17 cellular contexts compared by ENCODE assay signal in the genomic region with DNA sequence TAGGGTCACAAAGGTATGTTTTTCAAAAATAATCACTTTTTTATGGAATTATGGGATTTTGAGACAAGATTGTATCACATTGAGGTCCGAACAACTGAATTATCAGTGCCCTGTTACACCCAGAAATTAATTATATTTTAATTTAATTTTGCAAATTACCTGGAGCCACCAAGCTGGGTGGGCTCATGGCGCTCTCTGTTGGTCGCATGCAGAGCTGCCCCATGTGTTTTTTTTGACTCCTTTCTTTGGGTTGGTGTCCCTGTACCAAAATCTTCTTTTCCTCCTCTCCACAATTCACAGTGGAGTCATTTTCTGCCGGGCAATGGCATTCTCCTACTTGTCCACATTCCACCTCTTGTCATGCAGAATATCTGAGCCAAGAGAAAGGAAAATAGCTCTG. TPM values are rescaled to one million over a fixed set of nuclear protein-coding genes. Genes with fewer than 3 reads are reported as not detected.
DNase-seq lines count a peak whose midpoint lies in the region; ATAC-seq and TF ChIP-seq lines count a peak whose summit lies in the region.
"Had no signal": no experiment of that assay in that cellular context is flagged by ENCODE, and none has a peak within 500 bp of the region (broad histone marks: within the 10 kb centered on the region; RNA-seq: fewer than 3 reads in every experiment).

No MANE protein-coding gene starts in this region.

- TF ChIP-seq RAD21 in Ishikawa (IDR thresholded peaks at IDR 0.05; ENCODE audit: low read depth), result peak; percentile 51

- DNase-seq in AG09309 (ENCODE audit: low read depth) (no peak), dermis blood vessel endothelial cell (peak; percentile 27), right lobe of liver (peak in 1 of 3 donors; percentile 6), DMS53 treated with DMSO at 0.1 percent for 48 hours (lab: John Stamatoyannopoulos, UW; ENCODE audit: unreplicated experiment) (no peak), GOT3 (lab: John Stamatoyannopoulos, UW) (no peak), NCI-H1694 (lab: John Stamatoyannopoulos, UW) (no peak)
- no peak for DNase-seq in activated T-cell treated with anti-CD3 and anti-CD28 coated beads, Interleukin-2, amount 50 U/mL, for 24 hours
- DNase-seq: CD8-positive, alpha-beta memory T cell; NCI-H1105; NCI-H69 had no signal

- H3K27me3 Mint-ChIP-seq in activated T-cell treated with anti-CD3 and anti-CD28 coated beads, Interleukin-2, amount 50 U/mL, for 24 hours, result peaks cover 10% of the 10 kb centered on the region
- H3K27me3 Mint-ChIP-seq: CD8-positive, alpha-beta memory T cell; central memory CD8-positive, alpha-beta T cell had no signal

- no peaks in the 10 kb centered on the region for H3K27me3 ChIP-seq in right lobe of liver
- H3K27me3 ChIP-seq: ovary, SJSA1 had no signal

- TF ChIP-seq EP300 in Ishikawa (IDR thresholded peaks at IDR 0.05; ENCODE audit: borderline replicate concordance), result no peak

- no peaks in the 10 kb centered on the region for H3K36me3 ChIP-seq in right lobe of liver
- H3K36me3 ChIP-seq: ovary, SJSA1 had no signal

- no peaks in the 10 kb centered on the region for H3K9me3 ChIP-seq in right lobe of liver
- H3K9me3 ChIP-seq: ovary had no signal

- no peaks in the 10 kb centered on the region for H3K9me3 Mint-ChIP-seq in activated T-cell treated with anti-CD3 and anti-CD28 coated beads, Interleukin-2, amount 50 U/mL, for 24 hours

- H3K27ac Mint-ChIP-seq in activated T-cell treated with anti-CD3 and anti-CD28 coated beads, Interleukin-2, amount 50 U/mL, for 24 hours, result no peak overlapping the region
- H3K27ac Mint-ChIP-seq: activated T-helper 17 cell treated with anti-CD3 and anti-CD28 coated beads, Interleukin-2, amount 50 U/mL, for 72 hours; CD8-positive, alpha-beta memory T cell had no signal

- no peak for ATAC-seq in right lobe of liver
- ATAC-seq: activated T-helper 17 cell treated with anti-CD3 and anti-CD28 coated beads, Interleukin-2, amount 50 U/mL, for 72 hours had no signal

- no peaks in the 10 kb centered on the region for H3K4me1 ChIP-seq in right lobe of liver
- H3K4me1 ChIP-seq: SJSA1 had no signal

- no peak for TF ChIP-seq POLR2A in right lobe of liver (IDR thresholded peaks at IDR 0.05)

- peaks cover 5% of the 10 kb centered on the region for H3K4me1 Mint-ChIP-seq in activated T-cell treated with anti-CD3 and anti-CD28 coated beads, Interleukin-2, amount 50 U/mL, for 24 hours (ENCODE audit: low read depth)
- H3K4me1 Mint-ChIP-seq: activated T-helper 17 cell treated with anti-CD3 and anti-CD28 coated beads, Interleukin-2, amount 50 U/mL, for 72 hours; CD8-positive, alpha-beta memory T cell; central memory CD8-positive, alpha-beta T cell had no signal

- H3K4me3 Mint-ChIP-seq in activated T-cell treated with anti-CD3 and anti-CD28 coated beads, Interleukin-2, amount 50 U/mL, for 24 hours, result no peak overlapping the region
- H3K4me3 Mint-ChIP-seq: activated T-helper 17 cell treated with anti-CD3 and anti-CD28 coated beads, Interleukin-2, amount 50 U/mL, for 72 hours; CD8-positive, alpha-beta memory T cell; central memory CD8-positive, alpha-beta T cell had no signal

- TF ChIP-seq CTCF in AG09309 (IDR thresholded peaks at IDR 0.05; ENCODE audit: control insufficient read depth, insufficient read depth, low read depth, low read length, missing control alignments), result peak; percentile 44
- peak in 3 of 4 donors; percentile 15 to 36 (median 24) for TF ChIP-seq CTCF in right lobe of liver (IDR thresholded peaks at IDR 0.05)

- WGBS in right lobe of liver (ENCODE audit: insufficient coverage, low coverage, low lambda C conversion rate, missing lambda C conversion rate), result 61% methylated on average over 4 of the region's 4 CpGs

- H3K36me3 Mint-ChIP-seq in activated T-cell treated with anti-CD3 and anti-CD28 coated beads, Interleukin-2, amount 50 U/mL, for 24 hours (ENCODE audit: low read depth), result no peaks in the 10 kb centered on the region
- H3K36me3 Mint-ChIP-seq: CD8-positive, alpha-beta memory T cell had no signal

- intact Hi-C loops in right lobe of liver (cut with DNase I), result no loop called here

- H3K4me3 ChIP-seq in AG09309 (ENCODE audit: control insufficient read depth, low read depth, low read length), result no peak overlapping the region
- no peak overlapping the region for H3K4me3 ChIP-seq in right lobe of liver
- H3K4me3 ChIP-seq: lung, ovary, SJSA1 had no signal

- H3K27ac ChIP-seq in right lobe of liver, result no peak overlapping the region
- H3K27ac ChIP-seq: ovary, SJSA1 had no signal

TF ChIP-seq in Ishikawa, 13 proteins besides CTCF, POLR2A, EP300 and RAD21:
- TF ChIP-seq TCF12 (IDR thresholded peaks at IDR 0.05; ENCODE audit: low read depth) (no peak), ZBTB7A (IDR thresholded peaks at IDR 0.05; ENCODE audit: low read depth) (no peak), CEBPB (IDR thresholded peaks at IDR 0.05) (no peak), EGR1 (IDR thresholded peaks at IDR 0.05) (no peak), NFIC (IDR thresholded peaks at IDR 0.05) (no peak)
- TF ChIP-seq, protein P1, sequence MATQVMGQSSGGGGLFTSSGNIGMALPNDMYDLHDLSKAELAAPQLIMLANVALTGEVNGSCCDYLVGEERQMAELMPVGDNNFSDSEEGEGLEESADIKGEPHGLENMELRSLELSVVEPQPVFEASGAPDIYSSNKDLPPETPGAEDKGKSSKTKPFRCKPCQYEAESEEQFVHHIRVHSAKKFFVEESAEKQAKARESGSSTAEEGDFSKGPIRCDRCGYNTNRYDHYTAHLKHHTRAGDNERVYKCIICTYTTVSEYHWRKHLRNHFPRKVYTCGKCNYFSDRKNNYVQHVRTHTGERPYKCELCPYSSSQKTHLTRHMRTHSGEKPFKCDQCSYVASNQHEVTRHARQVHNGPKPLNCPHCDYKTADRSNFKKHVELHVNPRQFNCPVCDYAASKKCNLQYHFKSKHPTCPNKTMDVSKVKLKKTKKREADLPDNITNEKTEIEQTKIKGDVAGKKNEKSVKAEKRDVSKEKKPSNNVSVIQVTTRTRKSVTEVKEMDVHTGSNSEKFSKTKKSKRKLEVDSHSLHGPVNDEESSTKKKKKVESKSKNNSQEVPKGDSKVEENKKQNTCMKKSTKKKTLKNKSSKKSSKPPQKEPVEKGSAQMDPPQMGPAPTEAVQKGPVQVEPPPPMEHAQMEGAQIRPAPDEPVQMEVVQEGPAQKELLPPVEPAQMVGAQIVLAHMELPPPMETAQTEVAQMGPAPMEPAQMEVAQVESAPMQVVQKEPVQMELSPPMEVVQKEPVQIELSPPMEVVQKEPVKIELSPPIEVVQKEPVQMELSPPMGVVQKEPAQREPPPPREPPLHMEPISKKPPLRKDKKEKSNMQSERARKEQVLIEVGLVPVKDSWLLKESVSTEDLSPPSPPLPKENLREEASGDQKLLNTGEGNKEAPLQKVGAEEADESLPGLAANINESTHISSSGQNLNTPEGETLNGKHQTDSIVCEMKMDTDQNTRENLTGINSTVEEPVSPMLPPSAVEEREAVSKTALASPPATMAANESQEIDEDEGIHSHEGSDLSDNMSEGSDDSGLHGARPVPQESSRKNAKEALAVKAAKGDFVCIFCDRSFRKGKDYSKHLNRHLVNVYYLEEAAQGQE (IDR thresholded peaks at IDR 0.05; ENCODE audit: low read depth), result no peak

RNA-seq across cellular contexts. Expression of a gene that starts 38.9 kb away (rescaled TPM):
- not detected in 2 replicates for total RNA-seq in dermis blood vessel endothelial cell
- total RNA-seq in right lobe of liver, result under 1 TPM in 5 of 6 experiments, not detected in 1; 0.07 to 0.23 (median 0.12) TPM
- total RNA-seq: activated T-helper 17 cell treated with anti-CD3 and anti-CD28 coated beads, Interleukin-2, amount 50 U/mL, for 72 hours; CD8-positive, alpha-beta memory T cell; HT1080; SJSA1 had no signal
